In genomic region chr5:95114305-95114704, GRCh38 we compare ENCODE assay signal across 27 cellular contexts.
"Had no signal": no experiment of that assay in that cellular context is flagged by ENCODE, and none has a peak within 500 bp of the region (broad histone marks: within the 10 kb centered on the region; RNA-seq: fewer than 3 reads in every experiment).

No MANE protein-coding gene starts in this region.

- ATAC-seq: activated CD4-positive, alpha-beta T cell treated with anti-CD3 and anti-CD28 coated beads for 36 hours; activated CD4-positive, CD25-positive, alpha-beta regulatory T cell treated with anti-CD3 and anti-CD28 coated beads, Interleukin-2, amount 50 U/mL, for 24 hours; activated CD8-positive, alpha-beta T cell treated with anti-CD3 and anti-CD28 coated beads, Interleukin-2, amount 10 ng/mL, durations not matched to agents 7 days and 5 days; activated naive CD8-positive, alpha-beta T cell treated with anti-CD3 and anti-CD28 coated beads, Interleukin-2, amount 50 U/mL, for 24 hours; body of pancreas; K562; Panc1; SK-N-SH treated with all-trans-retinoic acid at 6 μM for 48 hours had no signal

- H3K9me3 ChIP-seq: body of pancreas had no signal

- H3K27ac Mint-ChIP-seq: activated CD4-positive, alpha-beta T cell treated with anti-CD3 and anti-CD28 coated beads for 36 hours; activated CD4-positive, alpha-beta T cell treated with anti-CD3 and anti-CD28 coated beads, Interleukin-2, amount 10 ng/mL, durations not matched to agents 7 days and 5 days; activated CD8-positive, alpha-beta T cell treated with anti-CD3 and anti-CD28 coated beads, Interleukin-2, amount 10 ng/mL, durations not matched to agents 7 days and 5 days; activated naive CD4-positive, alpha-beta T cell treated with anti-CD3 and anti-CD28 coated beads, Interleukin-2, amount 10 ng/mL, durations not matched to agents 7 days and 5 days; activated naive CD8-positive, alpha-beta T cell; activated naive CD8-positive, alpha-beta T cell treated with anti-CD3 and anti-CD28 coated beads, Interleukin-2, amount 50 U/mL, for 24 hours; activated T-cell treated with anti-CD3 and anti-CD28 coated beads, Interleukin-2, amount 50 U/mL, for 24 hours had no signal

- H3K36me3 Mint-ChIP-seq: activated naive CD4-positive, alpha-beta T cell treated with anti-CD3 and anti-CD28 coated beads, Interleukin-2, amount 10 ng/mL, durations not matched to agents 7 days and 5 days; activated naive CD8-positive, alpha-beta T cell had no signal

- H3K27me3 ChIP-seq: body of pancreas, breast epithelium had no signal

- H3K9me3 Mint-ChIP-seq: activated CD4-positive, alpha-beta T cell treated with anti-CD3 and anti-CD28 coated beads, Interleukin-2, amount 10 ng/mL, durations not matched to agents 7 days and 5 days; activated naive CD8-positive, alpha-beta T cell treated with anti-CD3 and anti-CD28 coated beads, Interleukin-2, amount 50 U/mL, for 24 hours; activated T-cell treated with anti-CD3 and anti-CD28 coated beads, Interleukin-2, amount 50 U/mL, for 24 hours had no signal

- H3K4me3 ChIP-seq: body of pancreas, breast epithelium, K562 had no signal

- DNase-seq: activated CD4-positive, alpha-beta T cell treated with anti-CD3 and anti-CD28 coated beads for 36 hours; activated CD4-positive, alpha-beta T cell treated with anti-CD3 and anti-CD28 coated beads, Interleukin-2, amount 10 ng/mL, durations not matched to agents 7 days and 5 days; activated CD4-positive, alpha-beta T cell treated with anti-CD3 and anti-CD28 coated beads, Interleukin-2, amount 50 U/mL, for 48 hours; activated CD8-positive, alpha-beta T cell treated with anti-CD3 and anti-CD28 coated beads, Interleukin-2, amount 10 ng/mL, durations not matched to agents 7 days and 5 days; activated gamma-delta T cell treated with Interleukin-2 at 50 U/mL for 16 hours; activated naive CD4-positive, alpha-beta T cell treated with anti-CD3 and anti-CD28 coated beads, Interleukin-2, amount 10 ng/mL, durations not matched to agents 7 days and 5 days; activated naive CD8-positive, alpha-beta T cell treated with anti-CD3 and anti-CD28 coated beads, Interleukin-2, amount 50 U/mL, for 24 hours; activated T-cell treated with anti-CD3 and anti-CD28 coated beads, Interleukin-2, amount 50 U/mL, for 24 hours; anterior cingulate cortex; body of pancreas; caudate nucleus; cerebellar nuclear complex; NCI-H1092 treated with DMSO at 0.1 percent for 48 hours; NCI-H146; NCI-H187; NCI-H2081 treated with DMSO at 0.1 percent for 48 hours; NCI-H345; NCI-H524 treated with DMSO at 0.1 percent for 48 hours; RPMI8226; SIG-M5; SW 1271 had no signal

- H3K4me1 ChIP-seq: body of pancreas, breast epithelium had no signal

- H3K4me3 Mint-ChIP-seq: activated CD4-positive, alpha-beta T cell treated with anti-CD3 and anti-CD28 coated beads for 36 hours; activated CD4-positive, alpha-beta T cell treated with anti-CD3 and anti-CD28 coated beads, Interleukin-2, amount 10 ng/mL, durations not matched to agents 7 days and 5 days; activated CD8-positive, alpha-beta T cell treated with anti-CD3 and anti-CD28 coated beads, Interleukin-2, amount 10 ng/mL, durations not matched to agents 7 days and 5 days; activated naive CD4-positive, alpha-beta T cell treated with anti-CD3 and anti-CD28 coated beads, Interleukin-2, amount 10 ng/mL, durations not matched to agents 7 days and 5 days; activated naive CD8-positive, alpha-beta T cell; activated naive CD8-positive, alpha-beta T cell treated with anti-CD3 and anti-CD28 coated beads, Interleukin-2, amount 50 U/mL, for 24 hours; activated T-cell treated with anti-CD3 and anti-CD28 coated beads, Interleukin-2, amount 50 U/mL, for 24 hours had no signal

- H3K27ac ChIP-seq: body of pancreas, breast epithelium had no signal

- H3K4me1 Mint-ChIP-seq: activated CD4-positive, alpha-beta T cell treated with anti-CD3 and anti-CD28 coated beads for 36 hours; activated CD4-positive, alpha-beta T cell treated with anti-CD3 and anti-CD28 coated beads, Interleukin-2, amount 10 ng/mL, durations not matched to agents 7 days and 5 days; activated naive CD4-positive, alpha-beta T cell treated with anti-CD3 and anti-CD28 coated beads, Interleukin-2, amount 10 ng/mL, durations not matched to agents 7 days and 5 days; activated naive CD8-positive, alpha-beta T cell treated with anti-CD3 and anti-CD28 coated beads, Interleukin-2, amount 50 U/mL, for 24 hours had no signal
